In the genomic region with DNA sequence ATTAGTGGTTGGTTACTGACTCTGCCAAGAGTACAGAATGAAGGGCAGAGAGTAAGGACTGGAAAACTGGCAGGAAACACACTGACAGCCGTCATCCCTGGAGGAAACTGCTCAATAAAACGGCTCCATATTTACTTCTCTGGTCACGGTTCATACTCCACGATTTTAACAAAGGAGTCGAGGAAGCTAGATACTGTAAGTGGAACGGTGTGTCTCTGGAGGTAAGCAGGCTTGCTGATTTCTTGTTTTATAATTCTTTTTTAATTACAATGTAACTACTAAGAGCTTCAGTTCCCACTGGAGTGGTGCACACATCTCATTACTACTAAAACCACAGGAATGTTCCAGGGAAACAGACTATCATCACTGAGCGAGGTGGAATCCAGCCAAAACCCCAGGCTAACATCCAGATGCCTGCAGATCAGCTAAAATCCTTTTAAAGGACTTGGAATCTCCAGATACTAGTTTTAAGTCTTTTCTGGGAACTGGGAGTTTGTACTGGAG, we compare ENCODE assay signal across 10 cellular contexts. TPM values are rescaled to one million over a fixed set of nuclear protein-coding genes. Genes with fewer than 3 reads are reported as not detected.
DNase-seq lines count a peak whose midpoint lies in the region; ATAC-seq and TF ChIP-seq lines count a peak whose summit lies in the region.
"Had no signal": no experiment of that assay in that cellular context is flagged by ENCODE, and none has a peak within 500 bp of the region (broad histone marks: within the 10 kb centered on the region; RNA-seq: fewer than 3 reads in every experiment).

No MANE protein-coding gene starts in this region.

- WGBS in mammary epithelial cell (ENCODE audit: low coverage, missing lambda C conversion rate): 3% methylated on average over 7 of the region's 7 CpGs
- 14 to 26% methylated on average over 6 to 7 of the region's 7 CpGs for WGBS in transverse colon (ENCODE audit: low coverage in 1 of 2), 2 donors

- intact Hi-C loops in mammary epithelial cell (cut with micrococcal nuclease) (loop anchor here (10.0 kb wide), 1 partner anchor 205 kb away; no protein-coding TSS in a partner anchor), left lung (cut with DNase I) (loop anchor here (10.0 kb wide), 2 partner anchors 55 to 115 kb away; a partner anchor contains a TSS), transverse colon (cut with DNase I; ENCODE audit: low total_unique reads) (loop anchor here (5.0 kb wide), 1 partner anchor 62 kb away; no protein-coding TSS in a partner anchor)

- TF ChIP-seq EP300 in transverse colon (IDR thresholded peaks at IDR 0.05; ENCODE audit: low read depth): no peak

- ATAC-seq in left lung (peak; percentile 15), GM18873 (IDR thresholded peaks at IDR 0.05; ENCODE audit: low FRiP score, unreplicated experiment) (no peak), GM19023 (IDR thresholded peaks at IDR 0.05; ENCODE audit: unreplicated experiment) (no peak)
- ATAC-seq: naive thymus-derived CD4-positive, alpha-beta T cell had no signal

- H3K79me2 ChIP-seq in mammary epithelial cell (ENCODE audit: insufficient read depth, low read length): no peaks in the 10 kb centered on the region

- H3K4me3 ChIP-seq in mammary epithelial cell (replicated peaks in 1 of 3; ENCODE audit: insufficient read depth in 1 of 3, low read depth in 2 of 3, low read length in 3 of 3): peak overlapping the region in 1 of 3 experiments; percentile 21
- H3K4me3 ChIP-seq in left lung: no peak overlapping the region
- H3K4me3 ChIP-seq in transverse colon: no peak overlapping the region

- in situ Hi-C loops in mammary epithelial cell (cut with MboI; ENCODE audit: low sequenced_read_pairs in 2 of 2): no loop called here
- in situ Hi-C loops in transverse colon (cut with MboI; ENCODE audit: low pct_ligation_motif_present in 1 of 4, low pct_unique_long_range_greater_than_20kb in 1 of 4, low sequenced_read_pairs in 3 of 4): loop anchor here in 2 of 4 donors (10.0 kb wide), 1 partner anchor 55 kb away; a partner anchor contains a TSS

- no peaks in the 10 kb centered on the region for H4K20me1 ChIP-seq in mammary epithelial cell (ENCODE audit: insufficient read depth, low read length)

- BruUV-seq in mammary epithelial cell (replicated peaks; lab: Mats Ljungman, UMichigan): TSS peak; percentile 36

- TF ChIP-seq CTCF in mammary epithelial cell (conservative IDR thresholded peaks at IDR 0.05 in 1 of 2, IDR thresholded peaks at IDR 0.05 in 1 of 2; ENCODE audit: extremely low read depth in 1 of 2, insufficient read depth in 1 of 2, low read depth in 1 of 2, low read length in 2 of 2): no peak
- TF ChIP-seq CTCF in left lung (IDR thresholded peaks at IDR 0.05): no peak
- TF ChIP-seq CTCF in transverse colon (IDR thresholded peaks at IDR 0.05): no peak

- H3K4me1 ChIP-seq in mammary epithelial cell (ENCODE audit: insufficient read depth, low read length): peaks cover 25% of the 10 kb centered on the region
- H3K4me1 ChIP-seq in left lung: peaks cover 35 to 63% of the 10 kb centered on the region in 2 donors
- H3K4me1 ChIP-seq in transverse colon: peaks cover 14 to 54% (median 27%) of the 10 kb centered on the region in 4 donors

- peak overlapping the region; percentile 30 for H3K9ac ChIP-seq in mammary epithelial cell (ENCODE audit: insufficient read depth, low read length)

- no peaks in the 10 kb centered on the region for H3K9me3 ChIP-seq in mammary epithelial cell (replicated peaks; ENCODE audit: insufficient read depth, low read length)
- no peaks in the 10 kb centered on the region for H3K9me3 ChIP-seq in left lung
- H3K9me3 ChIP-seq in transverse colon: no peaks in the 10 kb centered on the region

- H3K27ac ChIP-seq in mammary epithelial cell (ENCODE audit: insufficient read depth, low read depth, low read length): peak overlapping the region; percentile 74
- peak overlapping the region; percentile 76 to 91 for H3K27ac ChIP-seq in left lung
- H3K27ac ChIP-seq in transverse colon: peak overlapping the region; percentile 90 to 94 (median 92)

- dilution Hi-C loops in mammary epithelial cell (cut with HindIII; ENCODE audit: low sequenced_read_pairs): loop anchor here (5.0 kb wide), 3 partner anchors 47 to 142 kb away; no protein-coding TSS in a partner anchor

- H2AFZ ChIP-seq in mammary epithelial cell (ENCODE audit: low read depth, low read length): no peak overlapping the region

- TF ChIP-seq POLR2A in transverse colon (IDR thresholded peaks at IDR 0.05): no peak

- peak overlapping the region; percentile 89 for H3K4me2 ChIP-seq in mammary epithelial cell (ENCODE audit: insufficient read depth, low read depth, low read length)

- H3K27me3 ChIP-seq in mammary epithelial cell (ENCODE audit: insufficient read depth, low read length) (no peaks in the 10 kb centered on the region), left lung (no peaks in the 10 kb centered on the region), transverse colon (no peaks in the 10 kb centered on the region)

- H3K36me3 ChIP-seq in mammary epithelial cell (ENCODE audit: insufficient read depth, low read length) (peaks cover 13% of the 10 kb centered on the region), left lung (peaks cover 0 to 33% of the 10 kb centered on the region in 2 donors), transverse colon (peaks cover 0 to 6% (median 2%) of the 10 kb centered on the region in 4 donors)

- CTCF ChIA-PET in mammary epithelial cell (lab: Charles Lee; ENCODE audit: low non-redundant PET): interaction anchor here (0.5 to 0.6 kb wide), 4 partner anchors 61 to 131 kb away, joined by 3 to 5 read pairs (median 3); no protein-coding TSS in a partner anchor

- DNase-seq in LHCN-M2 (ENCODE audit: low read depth) (peak; percentile 95), mammary epithelial cell (peak; percentile 85), left lung (peak in 1 of 2 donors; percentile 77), transverse colon (peak; percentile 73), mesenteric fat pad (ENCODE audit: low spot score) (no peak), NCI-H748 treated with DMSO at 0.1 percent for 48 hours (lab: John Stamatoyannopoulos, UW) (no peak)
- DNase-seq: activated CD8-positive, alpha-beta memory T cell treated with anti-CD3 and anti-CD28 coated beads, Interleukin-2, amount 50 U/mL, for 4 hours; naive thymus-derived CD4-positive, alpha-beta T cell had no signal

RNA-seq across cellular contexts. Expression of a gene that starts 17.8 kb away (rescaled TPM):
- total RNA-seq in LHCN-M2 (2014; rRNA removed) (424 and 815 TPM in 2 replicates), mammary epithelial cell (10 to 100 TPM; 10.8 to 89.5 TPM), left lung (100 to 1,000 TPM; 218 to 224 TPM), transverse colon (100 to 1,000 TPM in 3 of 4 donors, 10 to 100 TPM in 1; 88.3 to 340 (median 114) TPM), mesenteric fat pad (1,175 TPM)
- polyA plus RNA-seq in LHCN-M2 (2012): 67.8 TPM
- polyA plus RNA-seq in mammary epithelial cell: 85.4 TPM
- 77.9 TPM for polyA minus RNA-seq in mammary epithelial cell

RNA-seq across cellular contexts. Expression of a gene that starts 37.0 kb away (rescaled TPM):
- 0.13 and 0.40 TPM in 2 replicates for total RNA-seq in LHCN-M2 (2014; rRNA removed)
- 0.22 TPM for polyA plus RNA-seq in LHCN-M2 (2012)
- 1 to 10 TPM; 5.7 to 7.3 TPM for total RNA-seq in mammary epithelial cell
- polyA plus RNA-seq in mammary epithelial cell: 10.1 TPM
- 3.7 TPM for polyA minus RNA-seq in mammary epithelial cell
- 10 to 100 TPM in 1 of 2 donors, 1 to 10 TPM in 1; 4.2 to 32.6 TPM for total RNA-seq in left lung
- 10 to 100 TPM in 1 of 4 donors, 1 to 10 TPM in 2, not detected in 1; 3.2 to 10.5 (median 3.4) TPM for total RNA-seq in transverse colon
- 29.3 TPM for total RNA-seq in mesenteric fat pad
- polyA plus RNA-seq: naive thymus-derived CD4-positive, alpha-beta T cell had no signal

RNA-seq across cellular contexts. Expression of a gene that starts 50.1 kb away (rescaled TPM):
- total RNA-seq in LHCN-M2 (2014; rRNA removed) (10.6 and 13.3 TPM in 2 replicates), mammary epithelial cell (10 to 100 TPM; 12.7 to 15.0 TPM), left lung (10 to 100 TPM; 13.3 to 16.6 TPM), transverse colon (10 to 100 TPM in 2 of 4 donors, 1 to 10 TPM in 2; 4.1 to 14.8 (median 9.0) TPM), mesenteric fat pad (23.6 TPM)
- 7.3 TPM for polyA plus RNA-seq in LHCN-M2 (2012)
- 6.7 TPM for polyA plus RNA-seq in mammary epithelial cell
- polyA minus RNA-seq in mammary epithelial cell: 7.1 TPM

RNA-seq across cellular contexts. Expression of a gene that starts 50.2 kb away (rescaled TPM):
- 19.3 and 28.1 TPM in 2 replicates for total RNA-seq in LHCN-M2 (2014; rRNA removed)
- polyA plus RNA-seq in LHCN-M2 (2012): 57.9 TPM
- total RNA-seq in mammary epithelial cell: 10 to 100 TPM; 17.2 to 78.5 TPM
- polyA plus RNA-seq in mammary epithelial cell: 94.6 TPM
- 117 TPM for polyA minus RNA-seq in mammary epithelial cell
- 10 to 100 TPM; 73.4 to 80.2 TPM for total RNA-seq in left lung
- 100 to 1,000 TPM in 1 of 4 donors, 10 to 100 TPM in 2, 1 to 10 TPM in 1; 6.4 to 160 (median 23.9) TPM for total RNA-seq in transverse colon
- 79.4 TPM for total RNA-seq in mesenteric fat pad

RNA-seq across cellular contexts. Expression of a gene that starts 55.1 kb away (rescaled TPM):
- 48.6 and 56.7 TPM in 2 replicates for total RNA-seq in LHCN-M2 (2014; rRNA removed)
- polyA plus RNA-seq in LHCN-M2 (2012): 20.6 TPM
- total RNA-seq in mammary epithelial cell: 10 to 100 TPM; 17.8 to 35.5 TPM
- polyA plus RNA-seq in mammary epithelial cell: 10.2 TPM
- 8.5 TPM for polyA minus RNA-seq in mammary epithelial cell
- 10 to 100 TPM; 31.8 to 44.2 TPM for total RNA-seq in left lung
- 10 to 100 TPM; 26.1 to 73.7 (median 35.7) TPM for total RNA-seq in transverse colon
- total RNA-seq in mesenteric fat pad: 47.4 TPM

Comparison
In these comparisons a context has a peak if more than half of its experiments do, and no peak if none do; other contexts are left out.
1. DNase-seq: peak in LHCN-M2 (single experiment), mammary epithelial cell (single experiment) and transverse colon (single experiment); none in mesenteric fat pad (single experiment) and NCI-H748 treated with DMSO at 0.1 percent for 48 hours (single experiment).
2. Peak in every context shown above with its lines, with median percentiles within 50 percentile points of each other: H3K27ac ChIP-seq.